In the genomic region with DNA sequence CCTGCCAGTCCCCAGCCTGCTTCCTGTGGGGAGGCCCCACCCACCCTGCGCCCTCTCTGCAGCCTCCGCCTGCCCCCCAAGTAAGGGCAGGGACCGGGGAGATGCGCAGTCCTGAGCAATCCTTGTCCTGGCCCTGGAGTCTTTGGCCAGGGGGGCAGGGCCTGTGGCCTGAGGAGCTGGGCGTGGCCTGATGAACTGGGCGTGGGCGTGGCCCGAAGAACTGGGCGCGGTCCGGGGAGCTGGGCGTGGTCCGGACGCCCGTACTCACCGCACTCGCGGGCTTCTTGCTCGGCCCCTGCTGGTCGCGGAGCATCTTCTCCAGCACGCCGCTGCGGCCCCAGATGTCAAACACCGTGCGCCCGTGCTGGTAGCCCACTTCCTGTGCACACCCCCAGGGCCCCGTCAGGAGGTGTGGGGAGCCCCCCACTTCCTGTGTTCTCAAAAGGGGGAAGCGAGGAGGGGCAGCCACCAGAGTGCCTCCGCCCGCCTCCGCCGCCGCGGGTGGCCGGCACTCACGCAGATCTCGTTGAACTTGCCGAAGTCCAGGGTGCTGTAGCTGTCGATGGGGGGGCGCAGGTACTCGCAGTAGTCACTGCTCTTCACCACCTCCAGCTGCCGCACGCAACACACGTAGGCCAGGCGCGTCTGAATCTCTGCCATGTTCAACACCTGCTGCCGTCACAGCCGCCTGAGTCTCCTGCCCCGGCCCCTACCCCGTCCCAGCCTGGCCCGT, we compare ENCODE assay signal across 9 cellular contexts. TPM values are rescaled to one million over a fixed set of nuclear protein-coding genes. Genes with fewer than 3 reads are reported as not detected.
DNase-seq lines count a peak whose midpoint lies in the region; ATAC-seq, FAIRE-seq and TF ChIP-seq lines count a peak whose summit lies in the region.
"Had no signal": no experiment of that assay in that cellular context is flagged by ENCODE, and none has a peak within 500 bp of the region (broad histone marks: within the 10 kb centered on the region; RNA-seq: fewer than 3 reads in every experiment).

No MANE protein-coding gene starts in this region.

- H3K9me2 ChIP-seq in DOHH2 (replicated peaks; ENCODE audit: control insufficient read depth, low read length), result no peaks in the 10 kb centered on the region

- FAIRE-seq in GM12878 (lab: Jason Lieb, UNC), result peak; percentile 88
- FAIRE-seq: islet of Langerhans had no signal

- H3K79me2 ChIP-seq in DOHH2 (ENCODE audit: control insufficient read depth, low read length) (peaks cover 20% of the 10 kb centered on the region), GM12878 (ENCODE audit: control insufficient read depth, insufficient read depth, low read length) (peaks cover 9% of the 10 kb centered on the region)

- WGBS in GM12878 (ENCODE audit: insufficient coverage, insufficient replicate concordance, low lambda C conversion rate, missing lambda C conversion rate), result 17% methylated on average over 44 of the region's 52 CpGs
- WGBS in aorta, 2 donors, result 86 to 89% methylated on average over 52 of the region's 52 CpGs

- H3K4me3 Mint-ChIP-seq in neural crest cell (no peak overlapping the region), Calu3 (ENCODE audit: low read depth, unreplicated experiment) (no peak overlapping the region)

- H3K9ac ChIP-seq in GM12878 (ENCODE audit: control insufficient read depth, insufficient read depth, low read length), result peak overlapping the region; percentile 1; the same call in 1 of the 2 replicates

- no peaks in the 10 kb centered on the region for H3K9me3 Mint-ChIP-seq in neural crest cell
- H3K9me3 Mint-ChIP-seq in Calu3 (ENCODE audit: low read depth, unreplicated experiment), result no peaks in the 10 kb centered on the region

- H3K27me3 Mint-ChIP-seq in neural crest cell (ENCODE audit: low read depth) (peaks cover 3% of the 10 kb centered on the region), Calu3 (ENCODE audit: unreplicated experiment) (no peaks in the 10 kb centered on the region)

- H3K36me3 Mint-ChIP-seq in neural crest cell (ENCODE audit: low read depth) (no peaks in the 10 kb centered on the region), Calu3 (ENCODE audit: insufficient read depth, unreplicated experiment) (peaks cover 17% of the 10 kb centered on the region)

- no peak for TF ChIP-seq RAD21 in GM12878 (IDR thresholded peaks at IDR 0.05; ENCODE audit: insufficient read depth, low read depth, low read length)

- H3F3A ChIP-seq in DOHH2 (ENCODE audit: control insufficient read depth, insufficient read depth), result no peaks in the 10 kb centered on the region

- 0 out of 4 replicates have a peak, but pooled peaks of 1 of the 2 experiments have one; percentile 17 for TF ChIP-seq EP300 in GM12878 (IDR thresholded peaks at IDR 0.05; ENCODE audit: borderline replicate concordance in 1 of 2, control insufficient read depth in 1 of 2, low read depth in 2 of 2, low read length in 2 of 2)

- peaks cover 60% of the 10 kb centered on the region for H3K4me1 ChIP-seq in DOHH2 (ENCODE audit: control insufficient read depth, low read length)
- H3K4me1 ChIP-seq in GM12878 (ENCODE audit: control insufficient read depth, insufficient read depth, low read length), result peaks cover 26% of the 10 kb centered on the region
- no peaks in the 10 kb centered on the region for H3K4me1 ChIP-seq in aorta (ENCODE audit: control insufficient read depth in 1 of 2, insufficient read depth in 2 of 2, low read length in 2 of 2)

- BruUV-seq in GM12878 (replicated peaks; lab: Mats Ljungman, UMichigan) (no TSS peak), Calu3 (replicated peaks; lab: Mats Ljungman, UMichigan) (no TSS peak)

- SMC1A ChIA-PET in GM12878 (lab: Charles Lee; ENCODE audit: uncharacterized antibody, unreplicated experiment), result no interaction called here

- RAD21 ChIA-PET in GM12878 (lab: Charles Lee; ENCODE audit: unreplicated experiment), result no interaction called here

- H3K27me3 ChIP-seq in DOHH2 (ENCODE audit: control insufficient read depth, low read length) (no peaks in the 10 kb centered on the region), GM12878 (replicated peaks in 1 of 2; ENCODE audit: control insufficient read depth in 2 of 2, insufficient read depth in 2 of 2, low read length in 1 of 2) (no peaks in the 10 kb centered on the region), aorta (ENCODE audit: control insufficient read depth in 1 of 2, insufficient read depth in 2 of 2, low read length in 1 of 2) (no peaks in the 10 kb centered on the region)

- H3K4me3 ChIP-seq in DOHH2 (ENCODE audit: low read length) (peak overlapping the region; percentile 78), GM12878 (peak overlapping the region; percentile 36; the same call in 1 of the 2 replicates), aorta (ENCODE audit: low read length in 2 of 2) (no peak overlapping the region)

- intact Hi-C loops in GM12878 (cut with micrococcal nuclease; ENCODE audit: unreplicated experiment), result loop anchor here (10.0 kb wide), 1 partner anchor 63 kb away; no protein-coding TSS in a partner anchor
- intact Hi-C loops in aorta (cut with DNase I), result no loop called here
- intact Hi-C loops in Calu3 (cut with micrococcal nuclease; ENCODE audit: unreplicated experiment), result no loop called here

- peak overlapping the region; percentile 62 for H3K4me2 ChIP-seq in DOHH2 (ENCODE audit: low read length)
- H3K4me2 ChIP-seq in GM12878 (ENCODE audit: control insufficient read depth, insufficient read depth), result peak overlapping the region; percentile 78

- TF ChIP-seq POLR2A in GM12878 (IDR thresholded peaks at IDR 0.05; ENCODE audit: low read depth, low read length), result no peak

- no peaks in the 10 kb centered on the region; the same call in 1 of the 2 replicates for H4K20me1 ChIP-seq in DOHH2 (ENCODE audit: control insufficient read depth, insufficient read depth, low read depth, low read length)
- no peaks in the 10 kb centered on the region for H4K20me1 ChIP-seq in GM12878 (ENCODE audit: control insufficient read depth, insufficient read depth)

- in situ Hi-C loops in GM12878 (cut with MboI), result no loop called here

- H3K9me3 ChIP-seq in DOHH2 (ENCODE audit: control insufficient read depth, insufficient read depth, low read length) (no peaks in the 10 kb centered on the region), GM12878 (replicated peaks; ENCODE audit: control insufficient read depth, insufficient read depth, low read length) (no peaks in the 10 kb centered on the region), aorta (ENCODE audit: control insufficient read depth, low read length) (no peaks in the 10 kb centered on the region)

- H3K4me1 Mint-ChIP-seq in neural crest cell, result no peaks in the 10 kb centered on the region
- H3K4me1 Mint-ChIP-seq in Calu3 (ENCODE audit: low read depth, unreplicated experiment), result no peaks in the 10 kb centered on the region

- peaks cover 19% of the 10 kb centered on the region for H3K36me3 ChIP-seq in DOHH2 (ENCODE audit: control insufficient read depth, low read length)
- no peaks in the 10 kb centered on the region for H3K36me3 ChIP-seq in GM12878 (ENCODE audit: control insufficient read depth in 2 of 2, insufficient read depth in 2 of 2, low read length in 1 of 2)
- no peaks in the 10 kb centered on the region for H3K36me3 ChIP-seq in aorta (ENCODE audit: control insufficient read depth in 1 of 2, insufficient read depth in 2 of 2, low read length in 1 of 2)

- POLR2A ChIA-PET in GM12878 (lab: Charles Lee), result no interaction called here

- peak overlapping the region; percentile 82 for H3K27ac ChIP-seq in DOHH2 (ENCODE audit: low read depth, low read length)
- peak overlapping the region; percentile 22; the same call in 1 of the 2 replicates for H3K27ac ChIP-seq in GM12878 (ENCODE audit: control insufficient read depth, insufficient read depth)
- H3K27ac ChIP-seq in aorta (ENCODE audit: low read depth in 1 of 2, low read length in 2 of 2), result no peak overlapping the region

- ATAC-seq in HG02759 (IDR thresholded peaks at IDR 0.05; ENCODE audit: unreplicated experiment), result peak; percentile 57
- peak; percentile 80 for ATAC-seq in GM12878
- no peak for ATAC-seq in aorta (ENCODE audit: low FRiP score)
- ATAC-seq in GM21528 (IDR thresholded peaks at IDR 0.05; ENCODE audit: low FRiP score, unreplicated experiment), result no peak

- no peak overlapping the region for H3K27ac Mint-ChIP-seq in neural crest cell (ENCODE audit: unreplicated experiment)
- H3K27ac Mint-ChIP-seq in Calu3 (ENCODE audit: unreplicated experiment), result no peak overlapping the region

- CTCF ChIA-PET in GM12878 (lab: Yijun Ruan, JAX) (no interaction called here), Calu3 (lab: Charles Lee) (no interaction called here)

- peak; percentile 71 for DNase-seq in T-helper 22 cell (ENCODE audit: low read depth)
- peak; percentile 49 for DNase-seq in GM12878 (ENCODE audit: low read depth, low spot score)
- DNase-seq in neural crest cell (ENCODE audit: low read depth, low spot score), result peak; percentile 71
- DNase-seq in aorta, result peak; percentile 73 to 86
- DNase-seq in Calu3, result no peak

- TF ChIP-seq CTCF in DOHH2 (IDR thresholded peaks at IDR 0.05; ENCODE audit: low read depth, low read length, poor library complexity, severe bottlenecking) (peak; percentile 49), GM12878 (IDR thresholded peaks at IDR 0.05 in 2 of 3, conservative IDR thresholded peaks at IDR 0.05 in 1 of 3; ENCODE audit: control insufficient read depth in 2 of 3, extremely low read depth in 1 of 3, insufficient read depth in 1 of 3, low read depth in 3 of 3, low read length in 3 of 3) (peak in 2 of 3 experiments; percentile 11 to 35; a peak in 4 of 6 replicates), neural crest cell (conservative IDR thresholded peaks at IDR 0.05) (peak; percentile 28), Calu3 (IDR thresholded peaks at IDR 0.05; ENCODE audit: unreplicated experiment) (no peak)

- peak overlapping the region; percentile 73 for H2AFZ ChIP-seq in GM12878 (ENCODE audit: control insufficient read depth, low read depth, low read length)

RNA-seq across cellular contexts. Expression of gene NSMF, which starts 2.7 kb away (rescaled TPM):
- total RNA-seq in GM12878 (2013; cell fraction: nucleolus; rRNA removed), result 50.1 and 60.0 TPM in 2 replicates
- 18.8 and 23.1 TPM in 2 replicates for total RNA-seq in GM12878 (2014; rRNA removed)
- total RNA-seq in GM12878 (2014; rRNA removed; fragmentation: Illumina TruSeq; extraction: Trizol), result 12.1 and 14.1 TPM in 2 replicates
- 35.1 and 37.2 TPM in 2 replicates for total RNA-seq in GM12878 (2021)
- 6.2 TPM for polyA plus RNA-seq in GM12878 (2011; ENCODE audit: low read depth)
- 17.9 and 26.2 TPM in 2 replicates for polyA plus RNA-seq in GM12878 (2011; rRNA removed)
- polyA plus RNA-seq in GM12878 (2011; cell fraction: cytosol; rRNA removed), result 29.2 and 44.8 TPM in 2 replicates
- 188 and 208 TPM in 2 replicates for polyA plus RNA-seq in GM12878 (2011; cell fraction: nucleus; rRNA removed)
- 21.6 and 25.4 TPM in 2 replicates for polyA plus RNA-seq in GM12878 (2012)
- 12.8 and 13.3 TPM in 2 replicates for polyA plus RNA-seq in GM12878 (2014; fragmentation: Illumina TruSeq; extraction: Trizol)
- under 1 TPM; 0.13 to 0.51 TPM for polyA plus RNA-seq in GM12878 (2014; fragmentation: Nextera tagmentation; extraction: Ambion mirVana)
- polyA plus RNA-seq in GM12878 (2014; rRNA removed), result 44.3 and 47.1 TPM in 2 replicates
- 1 to 10 TPM; 1.4 to 8.9 TPM for polyA plus RNA-seq in GM12878 (2016; fragmentation: Nextera tagmentation; extraction: Ambion mirVana)
- 17.3 and 26.8 TPM in 2 replicates for polyA minus RNA-seq in GM12878 (2011; rRNA and poly(A)+ RNA removed)
- polyA minus RNA-seq in GM12878 (2011; cell fraction: cytosol; rRNA and poly(A)+ RNA removed), result 10.3 and 12.6 TPM in 2 replicates
- 37.8 and 43.1 TPM in 2 replicates for polyA minus RNA-seq in GM12878 (2011; cell fraction: nucleus; rRNA and poly(A)+ RNA removed)
- total RNA-seq in neural crest cell, result 64.4 and 65.3 TPM in 2 replicates
- 10 to 100 TPM; 76.8 to 78.2 TPM for total RNA-seq in aorta
- polyA plus RNA-seq in aorta, result 100 to 1,000 TPM in 1 of 2 donors, 10 to 100 TPM in 1; 75.5 to 154 TPM
- 31.6 and 38.3 TPM in 2 replicates for total RNA-seq in Calu3 (2022)

RNA-seq across cellular contexts. Expression of gene ENTPD8, which starts 20.7 kb away (rescaled TPM):
- total RNA-seq in GM12878 (2013; cell fraction: nucleolus; rRNA removed), result not detected in 2 replicates
- total RNA-seq in GM12878 (2014; rRNA removed) (not detected in 2 replicates), GM12878 (2014; rRNA removed; fragmentation: Illumina TruSeq; extraction: Trizol) (not detected in 2 replicates), GM12878 (2021) (not detected in 2 replicates), neural crest cell (0.12 and 0.14 TPM in 2 replicates), aorta (not detected), Calu3 (2022) (0.97 and 1.6 TPM in 2 replicates)
- polyA plus RNA-seq in GM12878 (2011; ENCODE audit: low read depth), result not detected
- polyA plus RNA-seq in GM12878 (2011; rRNA removed) (not detected in 2 replicates), GM12878 (2014; fragmentation: Illumina TruSeq; extraction: Trizol) (not detected in 2 replicates), GM12878 (2014; fragmentation: Nextera tagmentation; extraction: Ambion mirVana) (not detected), GM12878 (2014; rRNA removed) (not detected in 2 replicates), GM12878 (2016; fragmentation: Nextera tagmentation; extraction: Ambion mirVana) (not detected), aorta (1 to 10 TPM in 1 of 2 donors, not detected in 1; 3.1 TPM)
- polyA plus RNA-seq in GM12878 (2011; cell fraction: cytosol; rRNA removed), result not detected in 2 replicates
- polyA plus RNA-seq in GM12878 (2011; cell fraction: nucleus; rRNA removed), result not detected in 2 replicates
- polyA plus RNA-seq in GM12878 (2012), result 0.04 TPM in 1 of 2 replicates, not detected in the other
- not detected in 2 replicates for polyA minus RNA-seq in GM12878 (2011; rRNA and poly(A)+ RNA removed)
- polyA minus RNA-seq in GM12878 (2011; cell fraction: cytosol; rRNA and poly(A)+ RNA removed), result not detected in 2 replicates
- polyA minus RNA-seq in GM12878 (2011; cell fraction: nucleus; rRNA and poly(A)+ RNA removed), result not detected in 2 replicates

RNA-seq across cellular contexts. Expression of gene NOXA1, which starts 38.6 kb away (rescaled TPM):
- total RNA-seq in GM12878 (2013; cell fraction: nucleolus; rRNA removed), result 0.38 TPM in 1 of 2 replicates, not detected in the other
- total RNA-seq in GM12878 (2014; rRNA removed) (0.16 TPM in 1 of 2 replicates, not detected in the other), GM12878 (2014; rRNA removed; fragmentation: Illumina TruSeq; extraction: Trizol) (not detected in 2 replicates), GM12878 (2021) (not detected in 2 replicates), neural crest cell (0.89 and 0.98 TPM in 2 replicates), aorta (1 to 10 TPM; 4.1 to 8.5 TPM), Calu3 (2022) (12.0 and 12.3 TPM in 2 replicates)
- not detected for polyA plus RNA-seq in GM12878 (2011; ENCODE audit: low read depth)
- polyA plus RNA-seq in GM12878 (2011; rRNA removed) (0.08 TPM in 1 of 2 replicates, not detected in the other), GM12878 (2014; fragmentation: Illumina TruSeq; extraction: Trizol) (not detected in 2 replicates), GM12878 (2014; fragmentation: Nextera tagmentation; extraction: Ambion mirVana) (not detected), GM12878 (2014; rRNA removed) (0.20 TPM in 1 of 2 replicates, not detected in the other), GM12878 (2016; fragmentation: Nextera tagmentation; extraction: Ambion mirVana) (not detected), aorta (10 to 100 TPM in 1 of 2 donors, 1 to 10 TPM in 1; 2.9 to 12.6 TPM)
- polyA plus RNA-seq in GM12878 (2011; cell fraction: cytosol; rRNA removed), result 0.04 and 0.07 TPM in 2 replicates
- polyA plus RNA-seq in GM12878 (2011; cell fraction: nucleus; rRNA removed), result 0.76 and 0.96 TPM in 2 replicates
- 0.27 and 0.67 TPM in 2 replicates for polyA plus RNA-seq in GM12878 (2012)
- polyA minus RNA-seq in GM12878 (2011; rRNA and poly(A)+ RNA removed), result not detected in 2 replicates
- not detected in 2 replicates for polyA minus RNA-seq in GM12878 (2011; cell fraction: cytosol; rRNA and poly(A)+ RNA removed)
- polyA minus RNA-seq in GM12878 (2011; cell fraction: nucleus; rRNA and poly(A)+ RNA removed), result 0.36 and 0.38 TPM in 2 replicates

RNA-seq across cellular contexts. Expression of gene EXD3, which starts 38.9 kb away (rescaled TPM):
- 40.8 and 46.3 TPM in 2 replicates for total RNA-seq in GM12878 (2013; cell fraction: nucleolus; rRNA removed)
- total RNA-seq in GM12878 (2014; rRNA removed) (3.9 and 4.7 TPM in 2 replicates), GM12878 (2014; rRNA removed; fragmentation: Illumina TruSeq; extraction: Trizol) (2.2 and 2.4 TPM in 2 replicates), GM12878 (2021) (6.3 and 7.1 TPM in 2 replicates), neural crest cell (15.1 and 17.6 TPM in 2 replicates), aorta (10 to 100 TPM; 21.9 to 38.2 TPM), Calu3 (2022) (13.2 and 15.3 TPM in 2 replicates)
- 2.1 TPM for polyA plus RNA-seq in GM12878 (2011; ENCODE audit: low read depth)
- polyA plus RNA-seq in GM12878 (2011; rRNA removed) (2.9 and 5.2 TPM in 2 replicates), GM12878 (2014; fragmentation: Illumina TruSeq; extraction: Trizol) (0.44 and 1.9 TPM in 2 replicates), GM12878 (2014; fragmentation: Nextera tagmentation; extraction: Ambion mirVana) (under 1 TPM; 0.21 to 0.51 TPM), GM12878 (2014; rRNA removed) (5.2 and 7.6 TPM in 2 replicates), GM12878 (2016; fragmentation: Nextera tagmentation; extraction: Ambion mirVana) (1 to 10 TPM; 3.4 to 3.9 TPM), aorta (10 to 100 TPM; 15.9 to 96.8 TPM)
- polyA plus RNA-seq in GM12878 (2011; cell fraction: cytosol; rRNA removed), result 6.5 and 10.0 TPM in 2 replicates
- polyA plus RNA-seq in GM12878 (2011; cell fraction: nucleus; rRNA removed), result 36.0 and 46.0 TPM in 2 replicates
- polyA plus RNA-seq in GM12878 (2012), result 7.4 and 9.7 TPM in 2 replicates
- polyA minus RNA-seq in GM12878 (2011; rRNA and poly(A)+ RNA removed), result 1.5 and 4.2 TPM in 2 replicates
- polyA minus RNA-seq in GM12878 (2011; cell fraction: cytosol; rRNA and poly(A)+ RNA removed), result 2.3 and 2.5 TPM in 2 replicates
- polyA minus RNA-seq in GM12878 (2011; cell fraction: nucleus; rRNA and poly(A)+ RNA removed), result 3.1 and 5.1 TPM in 2 replicates

Comparison
In these comparisons a context has a peak if more than half of its experiments do, and no peak if none do; other contexts are left out.
1. H3K27ac ChIP-seq: peak in DOHH2 (single experiment) and GM12878 (single experiment); none in aorta (0 of 2).
2. H3K4me3 ChIP-seq: peak in DOHH2 (single experiment) and GM12878 (single experiment); none in aorta (0 of 2).
3. ATAC-seq: peak in HG02759 (single experiment) and GM12878 (single experiment); none in aorta (single experiment) and GM21528 (single experiment).